ENCODE assay signal across 9 cellular contexts in the genomic region with DNA sequence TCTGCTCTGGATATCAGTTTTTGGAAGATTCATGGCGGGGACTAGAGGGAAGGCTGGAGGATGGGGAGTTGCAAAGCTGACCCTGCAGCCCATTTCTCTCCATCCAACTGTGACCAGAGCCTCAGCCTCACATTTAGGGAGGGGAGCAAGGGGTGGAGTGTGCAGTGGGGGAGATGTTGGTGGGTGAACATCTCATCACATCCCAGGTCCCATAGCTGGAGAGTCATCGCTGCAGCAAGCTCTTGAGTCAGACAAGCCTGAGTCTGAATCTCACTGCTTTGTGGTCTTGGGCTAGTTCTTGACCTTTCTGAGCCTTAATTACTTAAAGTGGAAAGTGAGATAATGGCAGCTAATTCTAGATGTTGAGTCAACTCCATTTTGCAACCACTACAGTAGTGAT. TPM values are rescaled to one million over a fixed set of nuclear protein-coding genes. Genes with fewer than 3 reads are reported as not detected.
"Had no signal": no experiment of that assay in that cellular context is flagged by ENCODE, and none has a peak within 500 bp of the region (broad histone marks: within the 10 kb centered on the region; RNA-seq: fewer than 3 reads in every experiment).

No MANE protein-coding gene starts in this region.

- H3K9me3 Mint-ChIP-seq: HFFc6 had no signal

- H3K36me3 ChIP-seq: HAP-1 had no signal

- H3K27ac ChIP-seq: GM23248 had no signal

- H3K4me1 ChIP-seq: HAP-1 had no signal

- H3K27ac Mint-ChIP-seq: HFFc6 had no signal

- ATAC-seq: HCT116 had no signal

- DNase-seq: GM23248, GOT3, H7, HFFc6, IMR-90 had no signal

- H3K9me3 ChIP-seq: HAP-1 had no signal

- H3K4me3 Mint-ChIP-seq: HFFc6 had no signal

- H3K4me3 ChIP-seq: GM23248, HAP-1 had no signal

RNA-seq across cellular contexts. Expression of gene LBX1, which starts 36.1 kb away (rescaled TPM):
- total RNA-seq: GM23248, H4, H7, HFFc6, HT-29, IMR-90 had no signal
